37 cellular contexts compared by ENCODE assay signal in genomic region chr20:52630138-52630537, GRCh38.
"Had no signal": no experiment of that assay in that cellular context is flagged by ENCODE, and none has a peak within 500 bp of the region (broad histone marks: within the 10 kb centered on the region; RNA-seq: fewer than 3 reads in every experiment).

No MANE protein-coding gene starts in this region.

- H3K27ac Mint-ChIP-seq: activated B cell treated with CpG ODN at 0.5 μM for 24 hours; activated CD4-positive, alpha-beta memory T cell treated with anti-CD3 and anti-CD28 coated beads for 36 hours; activated CD4-positive, alpha-beta T cell treated with anti-CD3 and anti-CD28 coated beads, Interleukin-2, amount 10 ng/mL, durations not matched to agents 24 days and 14 days; activated CD8-positive, alpha-beta memory T cell treated with anti-CD3 and anti-CD28 coated beads, Interleukin-2, amount 10 ng/mL, durations not matched to agents 7 days and 5 days; activated CD8-positive, alpha-beta T cell treated with anti-CD3 and anti-CD28 coated beads, Interleukin-2, amount 10 ng/mL, durations not matched to agents 7 days and 5 days; activated naive CD4-positive, alpha-beta T cell treated with anti-CD3 and anti-CD28 coated beads, Interleukin-2, amount 10 ng/mL, durations not matched to agents 7 days and 5 days; activated naive CD4-positive, alpha-beta T cell treated with anti-CD3 and anti-CD28 coated beads, Interleukin-2, amount 50 U/mL, for 24 hours; activated naive CD8-positive, alpha-beta T cell; activated naive CD8-positive, alpha-beta T cell treated with anti-CD3 and anti-CD28 coated beads, Interleukin-2, amount 10 ng/mL, durations not matched to agents 7 days and 5 days; activated naive CD8-positive, alpha-beta T cell treated with anti-CD3 and anti-CD28 coated beads, Interleukin-2, amount 50 U/mL, for 24 hours; activated T-cell treated with anti-CD3 and anti-CD28 coated beads, Interleukin-2, amount 50 U/mL, for 24 hours; activated T-helper 2 cell treated with anti-CD3 and anti-CD28 coated beads, Interferon-gamma antibody, Interleukin-2, Interleukin-4, amounts not matched to agents 10 μg/mL and 5 μg/mL and 100 μg/mL, durations not matched to agents 14 hours and 24 hours and 36 hours; brain; T-helper 1 cell treated with Interleukin-12 subunit alpha and Interleukin-12 subunit beta and Interleukin-4 antibody, amounts not matched to agents 30 μg/mL and 1 μg/mL, for 36 hours; T-helper 2 cell treated with Interferon-gamma antibody and Interleukin-4, amounts not matched to agents 5 μg/mL and 100 μg/mL, for 36 hours had no signal

- H3K27ac ChIP-seq: ascending aorta, cardiac muscle cell, VCaP had no signal

- H3K4me1 ChIP-seq: ascending aorta had no signal

- ATAC-seq: activated CD8-positive, alpha-beta memory T cell treated with anti-CD3 and anti-CD28 coated beads, Interleukin-2, amount 10 ng/mL, durations not matched to agents 7 days and 5 days; activated CD8-positive, alpha-beta T cell treated with anti-CD3 and anti-CD28 coated beads, Interleukin-2, amount 10 ng/mL, durations not matched to agents 7 days and 5 days; activated naive CD8-positive, alpha-beta T cell treated with anti-CD3 and anti-CD28 coated beads, Interleukin-2, amount 50 U/mL, for 24 hours had no signal

- H3K4me1 Mint-ChIP-seq: activated B cell treated with CpG ODN at 0.5 μM for 24 hours; activated CD4-positive, alpha-beta T cell treated with anti-CD3 and anti-CD28 coated beads, Interleukin-2, amount 10 ng/mL, durations not matched to agents 24 days and 14 days; activated CD8-positive, alpha-beta memory T cell treated with anti-CD3 and anti-CD28 coated beads, Interleukin-2, amount 10 ng/mL, durations not matched to agents 7 days and 5 days; activated naive CD4-positive, alpha-beta T cell treated with anti-CD3 and anti-CD28 coated beads, Interleukin-2, amount 10 ng/mL, durations not matched to agents 7 days and 5 days; activated naive CD4-positive, alpha-beta T cell treated with anti-CD3 and anti-CD28 coated beads, Interleukin-2, amount 50 U/mL, for 24 hours; activated naive CD8-positive, alpha-beta T cell treated with anti-CD3 and anti-CD28 coated beads, Interleukin-2, amount 10 ng/mL, durations not matched to agents 7 days and 5 days; activated naive CD8-positive, alpha-beta T cell treated with anti-CD3 and anti-CD28 coated beads, Interleukin-2, amount 50 U/mL, for 24 hours; brain had no signal

- H3K27me3 ChIP-seq: ascending aorta, cardiac muscle cell had no signal

- FAIRE-seq: bronchial epithelial cell, TTC549 had no signal

- H3K36me3 ChIP-seq: ascending aorta, cardiac muscle cell had no signal

- H3K9me3 ChIP-seq: ascending aorta had no signal

- H3K4me3 ChIP-seq: ascending aorta, cardiac muscle cell had no signal

- H3K36me3 Mint-ChIP-seq: activated CD4-positive, alpha-beta memory T cell treated with anti-CD3 and anti-CD28 coated beads for 36 hours; activated CD8-positive, alpha-beta memory T cell treated with anti-CD3 and anti-CD28 coated beads, Interleukin-2, amount 10 ng/mL, durations not matched to agents 7 days and 5 days; activated naive CD4-positive, alpha-beta T cell treated with anti-CD3 and anti-CD28 coated beads, Interleukin-2, amount 10 ng/mL, durations not matched to agents 7 days and 5 days; activated naive CD4-positive, alpha-beta T cell treated with anti-CD3 and anti-CD28 coated beads, Interleukin-2, amount 50 U/mL, for 24 hours; activated naive CD8-positive, alpha-beta T cell; activated naive CD8-positive, alpha-beta T cell treated with anti-CD3 and anti-CD28 coated beads, Interleukin-2, amount 10 ng/mL, durations not matched to agents 7 days and 5 days; brain had no signal

- H3K9me3 Mint-ChIP-seq: activated T-helper 2 cell treated with anti-CD3 and anti-CD28 coated beads, Interferon-gamma antibody, Interleukin-2, Interleukin-4, amounts not matched to agents 10 μg/mL and 5 μg/mL and 100 μg/mL, durations not matched to agents 14 hours and 24 hours and 36 hours had no signal

- DNase-seq: activated B cell treated with CpG ODN at 0.5 μM for 24 hours; activated CD4-positive, alpha-beta memory T cell treated with anti-CD3 and anti-CD28 coated beads for 36 hours; activated CD4-positive, alpha-beta T cell treated with anti-CD3 and anti-CD28 coated beads for 4 hours; activated CD4-positive, alpha-beta T cell treated with anti-CD3 and anti-CD28 coated beads, Interleukin-2, amount 10 ng/mL, durations not matched to agents 24 days and 14 days; activated CD4-positive, alpha-beta T cell treated with anti-CD3 and anti-CD28 coated beads, Interleukin-2, amount 50 U/mL, for 1 hour; activated CD4-positive, alpha-beta T cell treated with anti-CD3 and anti-CD28 coated beads, Interleukin-2, amount 50 U/mL, for 4 hours; activated CD4-positive, CD25-positive, alpha-beta regulatory T cell treated with anti-CD3 and anti-CD28 coated beads, Interleukin-2, amount 50 U/mL, for 72 hours; activated CD8-positive, alpha-beta memory T cell treated with anti-CD3 and anti-CD28 coated beads for 24 hours; activated CD8-positive, alpha-beta memory T cell treated with anti-CD3 and anti-CD28 coated beads, Interleukin-2, amount 10 ng/mL, durations not matched to agents 7 days and 5 days; activated CD8-positive, alpha-beta memory T cell treated with anti-CD3 and anti-CD28 coated beads, Interleukin-2, amount 50 U/mL, for 48 hours; activated CD8-positive, alpha-beta T cell treated with anti-CD3 and anti-CD28 coated beads, Interleukin-2, amount 10 ng/mL, durations not matched to agents 7 days and 5 days; activated effector memory CD4-positive, alpha-beta T cell treated with Interleukin-2 at 50 U/mL for 16 hours; activated gamma-delta T cell; activated naive CD4-positive, alpha-beta T cell treated with anti-CD3 and anti-CD28 coated beads, Interleukin-2, amount 10 ng/mL, durations not matched to agents 7 days and 5 days; activated naive CD4-positive, alpha-beta T cell treated with Interleukin-2 at 50 U/mL for 16 hours; activated naive CD8-positive, alpha-beta T cell treated with anti-CD3 and anti-CD28 coated beads, Interleukin-2, amount 10 ng/mL, durations not matched to agents 7 days and 5 days; activated naive CD8-positive, alpha-beta T cell treated with anti-CD3 and anti-CD28 coated beads, Interleukin-2, amount 50 U/mL, for 24 hours; activated T-cell treated with anti-CD3 and anti-CD28 coated beads, Interleukin-2, amount 50 U/mL, for 24 hours; activated T-cell treated with anti-CD3 and anti-CD28 coated beads, Interleukin-2, amount 50 U/mL, for 48 hours; amygdala; anterior cingulate cortex; caudate nucleus; cerebellar nuclear complex; T-helper 2 cell; T-helper 9 cell had no signal

- H3K27me3 Mint-ChIP-seq: activated CD4-positive, alpha-beta memory T cell treated with anti-CD3 and anti-CD28 coated beads for 36 hours; activated CD4-positive, alpha-beta T cell treated with anti-CD3 and anti-CD28 coated beads, Interleukin-2, amount 10 ng/mL, durations not matched to agents 24 days and 14 days; activated CD8-positive, alpha-beta memory T cell treated with anti-CD3 and anti-CD28 coated beads, Interleukin-2, amount 10 ng/mL, durations not matched to agents 7 days and 5 days; activated naive CD4-positive, alpha-beta T cell treated with anti-CD3 and anti-CD28 coated beads, Interleukin-2, amount 10 ng/mL, durations not matched to agents 7 days and 5 days; activated naive CD4-positive, alpha-beta T cell treated with anti-CD3 and anti-CD28 coated beads, Interleukin-2, amount 50 U/mL, for 24 hours; activated naive CD8-positive, alpha-beta T cell; activated naive CD8-positive, alpha-beta T cell treated with anti-CD3 and anti-CD28 coated beads, Interleukin-2, amount 10 ng/mL, durations not matched to agents 7 days and 5 days; activated naive CD8-positive, alpha-beta T cell treated with anti-CD3 and anti-CD28 coated beads, Interleukin-2, amount 50 U/mL, for 24 hours; activated T-cell treated with anti-CD3 and anti-CD28 coated beads, Interleukin-2, amount 50 U/mL, for 24 hours; brain; central memory CD8-positive, alpha-beta T cell had no signal

- H3K4me3 Mint-ChIP-seq: activated B cell treated with CpG ODN at 0.5 μM for 24 hours; activated CD4-positive, alpha-beta memory T cell treated with anti-CD3 and anti-CD28 coated beads for 36 hours; activated CD4-positive, alpha-beta T cell treated with anti-CD3 and anti-CD28 coated beads, Interleukin-2, amount 10 ng/mL, durations not matched to agents 24 days and 14 days; activated CD8-positive, alpha-beta memory T cell treated with anti-CD3 and anti-CD28 coated beads, Interleukin-2, amount 10 ng/mL, durations not matched to agents 7 days and 5 days; activated CD8-positive, alpha-beta T cell treated with anti-CD3 and anti-CD28 coated beads, Interleukin-2, amount 10 ng/mL, durations not matched to agents 7 days and 5 days; activated naive CD4-positive, alpha-beta T cell treated with anti-CD3 and anti-CD28 coated beads, Interleukin-2, amount 10 ng/mL, durations not matched to agents 7 days and 5 days; activated naive CD4-positive, alpha-beta T cell treated with anti-CD3 and anti-CD28 coated beads, Interleukin-2, amount 50 U/mL, for 24 hours; activated naive CD8-positive, alpha-beta T cell; activated naive CD8-positive, alpha-beta T cell treated with anti-CD3 and anti-CD28 coated beads, Interleukin-2, amount 10 ng/mL, durations not matched to agents 7 days and 5 days; activated naive CD8-positive, alpha-beta T cell treated with anti-CD3 and anti-CD28 coated beads, Interleukin-2, amount 50 U/mL, for 24 hours; activated T-cell treated with anti-CD3 and anti-CD28 coated beads, Interleukin-2, amount 50 U/mL, for 24 hours; brain; central memory CD8-positive, alpha-beta T cell; T-helper 1 cell treated with Interleukin-12 subunit alpha and Interleukin-12 subunit beta and Interleukin-4 antibody, amounts not matched to agents 30 μg/mL and 1 μg/mL, for 36 hours; T-helper 2 cell treated with Interferon-gamma antibody and Interleukin-4, amounts not matched to agents 5 μg/mL and 100 μg/mL, for 36 hours had no signal
